Comparison of ENCODE assay signal across 1 cellular context in the genomic region with DNA sequence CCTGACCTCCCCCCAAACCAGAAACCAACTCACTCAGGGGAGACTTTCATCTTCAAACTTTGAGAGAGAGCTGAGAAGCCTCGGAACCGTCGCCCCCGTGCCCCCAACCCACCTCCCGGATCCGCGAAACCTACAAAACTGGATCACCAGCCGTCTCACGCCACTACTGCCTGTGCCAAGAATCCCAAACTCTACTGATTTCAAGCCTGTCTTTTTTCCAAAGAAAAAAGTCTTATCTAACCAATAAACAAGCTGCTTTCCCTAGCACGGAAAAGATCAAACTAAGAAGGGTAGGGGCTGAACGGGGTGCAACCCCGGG.
TF ChIP-seq lines count a peak whose summit lies in the region.

No MANE protein-coding gene starts in this region.

TF ChIP-seq in H1, 55 proteins besides CTCF, POLR2A, EP300 and RAD21:
- no peak for TF ChIP-seq SRF (IDR thresholded peaks at IDR 0.05; ENCODE audit: low read depth, low read length)
- TF ChIP-seq CREB1 (IDR thresholded peaks at IDR 0.05), result no peak
- TF ChIP-seq BACH1 (IDR thresholded peaks at IDR 0.05; ENCODE audit: low read length), result no peak
- TF ChIP-seq NANOG (IDR thresholded peaks at IDR 0.05; ENCODE audit: insufficient read depth, low read depth, low read length, poor library complexity, severe bottlenecking), result no peak
- TF ChIP-seq RNF2 (IDR thresholded peaks at IDR 0.05; ENCODE audit: borderline replicate concordance, low read depth, low read length, missing control alignments, poor library complexity, severe bottlenecking), result no peak
- no peak for TF ChIP-seq POU5F1 (IDR thresholded peaks at IDR 0.05; ENCODE audit: low read depth, low read length)
- TF ChIP-seq EZH2 (IDR thresholded peaks at IDR 0.05; ENCODE audit: low read depth, low read length, severe bottlenecking), result peak; percentile 9
